Comparison of ENCODE assay signal across 18 cellular contexts in genomic region chr1:79325705-79326104, GRCh38.
A peak's percentile ranks its signal among the peaks of the same experiment; 100 is the strongest.
DNase-seq lines count a peak whose midpoint lies in the region; ATAC-seq, FAIRE-seq and TF ChIP-seq lines count a peak whose summit lies in the region.
"Had no signal": no experiment of that assay in that cellular context is flagged by ENCODE, and none has a peak within 500 bp of the region (broad histone marks: within the 10 kb centered on the region; RNA-seq: fewer than 3 reads in every experiment).

No MANE protein-coding gene starts in this region.

- FAIRE-seq in islet of Langerhans (lab: Jason Lieb, UNC) (peak; percentile 13), D721Med (lab: Jason Lieb, UNC) (no peak)

- H3K4me3 ChIP-seq in HEK293 (ENCODE audit: low read depth, low read length) (no peak overlapping the region), choroid plexus epithelial cell (ENCODE audit: low read depth, low read length) (no peak overlapping the region)
- H3K4me3 ChIP-seq: BLaER1 had no signal

- TF ChIP-seq CTCF in HEK293 (tag by site-specific recombination; IDR thresholded peaks at IDR 0.05) = no peak
- no peak for TF ChIP-seq CTCF in choroid plexus epithelial cell (conservative IDR thresholded peaks at IDR 0.05; ENCODE audit: low read depth, low read length)
- TF ChIP-seq CTCF in D721Med (IDR thresholded peaks at IDR 0.05; ENCODE audit: insufficient read depth, missing control alignments) = no peak

- CTCF ChIA-PET in HEK293 (lab: Yijun Ruan, JAX) = interaction anchor here (1.3 kb wide), 1 partner anchor 28 kb away, joined by 5 read pairs; no protein-coding TSS in a partner anchor

- H3K9me3 ChIP-seq in HEK293 (ENCODE audit: control insufficient read depth, insufficient read depth, low read depth, low read length) = no peaks in the 10 kb centered on the region
- H3K9me3 ChIP-seq: BLaER1 had no signal

- POLR2A ChIA-PET in HEK293 (lab: Yijun Ruan, JAX) = no interaction called here

- H3K4me1 ChIP-seq in HEK293 (ENCODE audit: control insufficient read depth, insufficient read depth, low read length) = no peaks in the 10 kb centered on the region
- H3K4me1 ChIP-seq: BLaER1 had no signal

- H3K27ac ChIP-seq in HEK293 (ENCODE audit: extremely low read depth, low read depth, low read length) = no peak overlapping the region
- H3K27ac ChIP-seq: BLaER1, HL-60 had no signal

- H3K36me3 ChIP-seq in HEK293 (ENCODE audit: control insufficient read depth in 2 of 2, insufficient read depth in 1 of 2, low read length in 2 of 2) = no peaks in the 10 kb centered on the region
- H3K36me3 ChIP-seq: BLaER1 had no signal

- no peak for ATAC-seq in GM21526 (IDR thresholded peaks at IDR 0.05; ENCODE audit: low FRiP score, unreplicated experiment)
- ATAC-seq in HG02885 (IDR thresholded peaks at IDR 0.05; ENCODE audit: poor library complexity, unreplicated experiment) = no peak
- ATAC-seq in GM21576 (IDR thresholded peaks at IDR 0.05; ENCODE audit: unreplicated experiment) = no peak
- ATAC-seq: HCT116 had no signal

- DNase-seq in choroid plexus epithelial cell (ENCODE audit: low read depth) = peak; percentile 7
- DNase-seq in fibroblast of peridontal ligament (ENCODE audit: extremely low read depth) = peak; percentile 18
- no peak for DNase-seq in D721Med (ENCODE audit: insufficient read length, low spot score)
- DNase-seq: 8988T; CD4-positive, alpha-beta memory T cell; DMS79 treated with DMSO at 0.1 percent for 48 hours; GF-D8; GOT3; H7; KBM-7 had no signal

TF ChIP-seq in HEK293, 187 proteins besides CTCF, POLR2A, EP300 and RAD21:
- TF ChIP-seq ZNF660 (tag by site-specific recombination; IDR thresholded peaks at IDR 0.05) (no peak), SETDB1 (IDR thresholded peaks at IDR 0.05; ENCODE audit: insufficient read length, low read length) (peak; percentile 65), ZNF133 (tag by site-specific recombination; IDR thresholded peaks at IDR 0.05) (peak; percentile 96)
